In genomic region chr14:105484069-105484996, GRCh38 we compare ENCODE assay signal across 1 cellular context.
TF ChIP-seq lines count a peak whose summit lies in the region.

No MANE protein-coding gene starts in this region.

TF ChIP-seq in GM23338, 12 proteins besides CTCF, POLR2A, EP300 and RAD21 (continued from another document):
- TF ChIP-seq, protein P1, sequence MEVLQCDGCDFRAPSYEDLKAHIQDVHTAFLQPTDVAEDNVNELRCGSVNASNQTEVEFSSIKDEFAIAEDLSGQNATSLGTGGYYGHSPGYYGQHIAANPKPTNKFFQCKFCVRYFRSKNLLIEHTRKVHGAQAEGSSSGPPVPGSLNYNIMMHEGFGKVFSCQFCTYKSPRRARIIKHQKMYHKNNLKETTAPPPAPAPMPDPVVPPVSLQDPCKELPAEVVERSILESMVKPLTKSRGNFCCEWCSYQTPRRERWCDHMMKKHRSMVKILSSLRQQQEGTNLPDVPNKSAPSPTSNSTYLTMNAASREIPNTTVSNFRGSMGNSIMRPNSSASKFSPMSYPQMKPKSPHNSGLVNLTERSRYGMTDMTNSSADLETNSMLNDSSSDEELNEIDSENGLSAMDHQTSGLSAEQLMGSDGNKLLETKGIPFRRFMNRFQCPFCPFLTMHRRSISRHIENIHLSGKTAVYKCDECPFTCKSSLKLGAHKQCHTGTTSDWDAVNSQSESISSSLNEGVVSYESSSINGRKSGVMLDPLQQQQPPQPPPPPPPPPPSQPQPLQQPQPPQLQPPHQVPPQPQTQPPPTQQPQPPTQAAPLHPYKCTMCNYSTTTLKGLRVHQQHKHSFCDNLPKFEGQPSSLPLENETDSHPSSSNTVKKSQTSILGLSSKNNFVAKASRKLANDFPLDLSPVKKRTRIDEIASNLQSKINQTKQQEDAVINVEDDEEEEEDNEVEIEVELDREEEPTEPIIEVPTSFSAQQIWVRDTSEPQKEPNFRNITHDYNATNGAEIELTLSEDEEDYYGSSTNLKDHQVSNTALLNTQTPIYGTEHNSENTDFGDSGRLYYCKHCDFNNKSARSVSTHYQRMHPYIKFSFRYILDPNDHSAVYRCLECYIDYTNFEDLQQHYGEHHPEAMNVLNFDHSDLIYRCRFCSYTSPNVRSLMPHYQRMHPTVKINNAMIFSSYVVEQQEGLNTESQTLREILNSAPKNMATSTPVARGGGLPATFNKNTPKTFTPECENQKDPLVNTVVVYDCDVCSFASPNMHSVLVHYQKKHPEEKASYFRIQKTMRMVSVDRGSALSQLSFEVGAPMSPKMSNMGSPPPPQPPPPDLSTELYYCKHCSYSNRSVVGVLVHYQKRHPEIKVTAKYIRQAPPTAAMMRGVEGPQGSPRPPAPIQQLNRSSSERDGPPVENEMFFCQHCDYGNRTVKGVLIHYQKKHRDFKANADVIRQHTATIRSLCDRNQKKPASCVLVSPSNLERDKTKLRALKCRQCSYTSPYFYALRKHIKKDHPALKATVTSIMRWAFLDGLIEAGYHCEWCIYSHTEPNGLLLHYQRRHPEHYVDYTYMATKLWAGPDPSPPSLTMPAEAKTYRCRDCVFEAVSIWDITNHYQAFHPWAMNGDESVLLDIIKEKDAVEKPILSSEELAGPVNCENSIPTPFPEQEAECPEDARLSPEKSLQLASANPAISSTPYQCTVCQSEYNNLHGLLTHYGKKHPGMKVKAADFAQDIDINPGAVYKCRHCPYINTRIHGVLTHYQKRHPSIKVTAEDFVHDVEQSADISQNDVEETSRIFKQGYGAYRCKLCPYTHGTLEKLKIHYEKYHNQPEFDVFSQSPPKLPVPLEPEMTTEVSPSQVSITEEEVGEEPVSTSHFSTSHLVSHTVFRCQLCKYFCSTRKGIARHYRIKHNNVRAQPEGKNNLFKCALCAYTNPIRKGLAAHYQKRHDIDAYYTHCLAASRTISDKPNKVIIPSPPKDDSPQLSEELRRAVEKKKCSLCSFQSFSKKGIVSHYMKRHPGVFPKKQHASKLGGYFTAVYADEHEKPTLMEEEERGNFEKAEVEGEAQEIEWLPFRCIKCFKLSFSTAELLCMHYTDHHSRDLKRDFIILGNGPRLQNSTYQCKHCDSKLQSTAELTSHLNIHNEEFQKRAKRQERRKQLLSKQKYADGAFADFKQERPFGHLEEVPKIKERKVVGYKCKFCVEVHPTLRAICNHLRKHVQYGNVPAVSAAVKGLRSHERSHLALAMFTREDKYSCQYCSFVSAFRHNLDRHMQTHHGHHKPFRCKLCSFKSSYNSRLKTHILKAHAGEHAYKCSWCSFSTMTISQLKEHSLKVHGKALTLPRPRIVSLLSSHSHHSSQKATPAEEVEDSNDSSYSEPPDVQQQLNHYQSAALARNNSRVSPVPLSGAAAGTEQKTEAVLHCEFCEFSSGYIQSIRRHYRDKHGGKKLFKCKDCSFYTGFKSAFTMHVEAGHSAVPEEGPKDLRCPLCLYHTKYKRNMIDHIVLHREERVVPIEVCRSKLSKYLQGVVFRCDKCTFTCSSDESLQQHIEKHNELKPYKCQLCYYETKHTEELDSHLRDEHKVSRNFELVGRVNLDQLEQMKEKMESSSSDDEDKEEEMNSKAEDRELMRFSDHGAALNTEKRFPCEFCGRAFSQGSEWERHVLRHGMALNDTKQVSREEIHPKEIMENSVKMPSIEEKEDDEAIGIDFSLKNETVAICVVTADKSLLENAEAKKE (CRISPR knock-in tag; IDR thresholded peaks at IDR 0.05), result no peak
- no peak for TF ChIP-seq ZNF331 (CRISPR knock-in tag; IDR thresholded peaks at IDR 0.05; ENCODE audit: low read depth)
